ENCODE assay signal across 8 cellular contexts in genomic region chr7:151017953-151018420, GRCh38. TPM values are rescaled to one million over a fixed set of nuclear protein-coding genes. Genes with fewer than 3 reads are reported as not detected.
DNase-seq lines count a peak whose midpoint lies in the region; ATAC-seq and TF ChIP-seq lines count a peak whose summit lies in the region.

No MANE protein-coding gene starts in this region.

- H3K9me3 Mint-ChIP-seq in HFFc6 (no peaks in the 10 kb centered on the region), naive B cell (no peaks in the 10 kb centered on the region)
- H3K9me3 Mint-ChIP-seq in stimulated activated effector memory CD8-positive, alpha-beta T cell treated with anti-CD3 and anti-CD28 coated beads, Interleukin-12 subunit alpha, Interleukin-12 subunit beta, amount 100 ng/mL, for 72 hours: no peaks in the 10 kb centered on the region

- peak; percentile 94 for TF ChIP-seq CTCF in HFFc6 (IDR thresholded peaks at IDR 0.05)

- H3K27ac Mint-ChIP-seq in HFFc6 (no peak overlapping the region), naive B cell (peak overlapping the region in 5 of 6 donors; percentile 31 to 97 (median 92))
- peak overlapping the region; percentile 95 for H3K27ac Mint-ChIP-seq in stimulated activated effector memory CD8-positive, alpha-beta T cell treated with anti-CD3 and anti-CD28 coated beads, Interleukin-12 subunit alpha, Interleukin-12 subunit beta, amount 100 ng/mL, for 72 hours

- peak overlapping the region; percentile 50; the same call in 1 of the 2 replicates for H3K4me3 Mint-ChIP-seq in HFFc6
- peak overlapping the region; percentile 63 to 93 (median 88) for H3K4me3 Mint-ChIP-seq in naive B cell
- H3K4me3 Mint-ChIP-seq in stimulated activated effector memory CD8-positive, alpha-beta T cell treated with anti-CD3 and anti-CD28 coated beads, Interleukin-12 subunit alpha, Interleukin-12 subunit beta, amount 100 ng/mL, for 72 hours: peak overlapping the region; percentile 85

- H3K27me3 Mint-ChIP-seq in HFFc6 (ENCODE audit: insufficient read depth) (peaks cover 44% of the 10 kb centered on the region), naive B cell (peaks cover 34 to 71% (median 46%) of the 10 kb centered on the region in 3 donors)

- no peaks in the 10 kb centered on the region for H3K36me3 Mint-ChIP-seq in HFFc6 (ENCODE audit: low read depth)
- no peaks in the 10 kb centered on the region for H3K36me3 Mint-ChIP-seq in naive B cell
- H3K36me3 Mint-ChIP-seq in stimulated activated effector memory CD8-positive, alpha-beta T cell treated with anti-CD3 and anti-CD28 coated beads, Interleukin-12 subunit alpha, Interleukin-12 subunit beta, amount 100 ng/mL, for 72 hours: peaks cover 39% of the 10 kb centered on the region

- DNase-seq in Daoy (ENCODE audit: low read depth) (peak; percentile 85), HFFc6 (no peak), NCI-H526 (lab: John Stamatoyannopoulos, UW) (peak; percentile 24 to 90), epidermal melanocyte (ENCODE audit: insufficient read length, low spot score) (peak; percentile 53), naive B cell (peak; percentile 81)
- peak; percentile 51 for DNase-seq in activated CD8-positive, alpha-beta memory T cell treated with anti-CD3 and anti-CD28 coated beads, Interleukin-2, amount 50 U/mL, for 24 hours (ENCODE audit: extremely low read depth)
- DNase-seq in stimulated activated effector memory CD8-positive, alpha-beta T cell treated with anti-CD3 and anti-CD28 coated beads, Interleukin-12 subunit alpha, Interleukin-12 subunit beta, amount 100 ng/mL, for 72 hours (ENCODE audit: low spot score in 2 of 2): peak; percentile 86 to 92

- H3K4me1 Mint-ChIP-seq in HFFc6 (ENCODE audit: low read depth) (peaks cover 30% of the 10 kb centered on the region), naive B cell (peaks cover 43 to 50% (median 43%) of the 10 kb centered on the region in 3 donors)
- H3K4me1 Mint-ChIP-seq in stimulated activated effector memory CD8-positive, alpha-beta T cell treated with anti-CD3 and anti-CD28 coated beads, Interleukin-12 subunit alpha, Interleukin-12 subunit beta, amount 100 ng/mL, for 72 hours: peaks cover 56% of the 10 kb centered on the region

- ATAC-seq in naive B cell (ENCODE audit: low read depth in 2 of 2) (peak; percentile 51 to 55), GM19455 (IDR thresholded peaks at IDR 0.05; ENCODE audit: unreplicated experiment) (no peak)
- peak; percentile 81 for ATAC-seq in stimulated activated effector memory CD8-positive, alpha-beta T cell treated with anti-CD3 and anti-CD28 coated beads, Interleukin-12 subunit alpha, Interleukin-12 subunit beta, amount 100 ng/mL, for 72 hours

RNA-seq across cellular contexts. Expression of gene ATG9B, which starts 6.3 kb away (rescaled TPM):
- total RNA-seq in Daoy (2014; rRNA removed; shearing (Covaris generic)): not detected in 2 replicates
- total RNA-seq in HFFc6 (2021; fragmentation: NEBNext Ultra II Directional; extraction: Animal tissue kit (Norgen Biotek cat#: 25700)): under 1 TPM; 0.11 to 0.94 (median 0.18) TPM
- 10 to 100 TPM in 2 of 6 donors, 1 to 10 TPM in 4; 7.6 to 14.3 (median 9.6) TPM for polyA plus RNA-seq in naive B cell (ENCODE audit: low read depth in 6 of 6)

RNA-seq across cellular contexts. Expression of gene ABCB8, which starts 10.3 kb away (rescaled TPM):
- total RNA-seq in Daoy (2014; rRNA removed; shearing (Covaris generic)): 44.2 and 49.1 TPM in 2 replicates
- 10 to 100 TPM; 31.9 to 36.3 (median 33.2) TPM for total RNA-seq in HFFc6 (2021; fragmentation: NEBNext Ultra II Directional; extraction: Animal tissue kit (Norgen Biotek cat#: 25700))
- polyA plus RNA-seq in naive B cell (ENCODE audit: low read depth in 6 of 6): 10 to 100 TPM; 18.4 to 32.4 (median 23.4) TPM

RNA-seq across cellular contexts. Expression of gene NOS3, which starts 27.2 kb away (rescaled TPM):
- 0.39 and 0.46 TPM in 2 replicates for total RNA-seq in Daoy (2014; rRNA removed; shearing (Covaris generic))
- total RNA-seq in HFFc6 (2021; fragmentation: NEBNext Ultra II Directional; extraction: Animal tissue kit (Norgen Biotek cat#: 25700)): 1 to 10 TPM in 4 of 6 experiments, under 1 TPM in 2; 0.55 to 3.0 (median 2.0) TPM
- polyA plus RNA-seq in naive B cell (ENCODE audit: low read depth in 6 of 6): 1 to 10 TPM in 4 of 6 donors, under 1 TPM in 2; 0.29 to 2.8 (median 1.3) TPM

RNA-seq across cellular contexts. Expression of gene ASIC3, which starts 30.3 kb away (rescaled TPM):
- total RNA-seq in Daoy (2014; rRNA removed; shearing (Covaris generic)): 0.12 and 1.5 TPM in 2 replicates
- under 1 TPM; 0.09 to 0.76 (median 0.31) TPM for total RNA-seq in HFFc6 (2021; fragmentation: NEBNext Ultra II Directional; extraction: Animal tissue kit (Norgen Biotek cat#: 25700))
- not detected for polyA plus RNA-seq in naive B cell (ENCODE audit: low read depth in 6 of 6)

RNA-seq across cellular contexts. Expression of gene CDK5, which starts 39.7 kb away (rescaled TPM):
- total RNA-seq in Daoy (2014; rRNA removed; shearing (Covaris generic)): 56.6 and 63.8 TPM in 2 replicates
- total RNA-seq in HFFc6 (2021; fragmentation: NEBNext Ultra II Directional; extraction: Animal tissue kit (Norgen Biotek cat#: 25700)): 10 to 100 TPM; 31.3 to 37.3 (median 33.4) TPM
- polyA plus RNA-seq in naive B cell (ENCODE audit: low read depth in 6 of 6): 10 to 100 TPM in 3 of 6 donors, 1 to 10 TPM in 3; 7.3 to 10.5 (median 9.6) TPM
